In the genomic region with DNA sequence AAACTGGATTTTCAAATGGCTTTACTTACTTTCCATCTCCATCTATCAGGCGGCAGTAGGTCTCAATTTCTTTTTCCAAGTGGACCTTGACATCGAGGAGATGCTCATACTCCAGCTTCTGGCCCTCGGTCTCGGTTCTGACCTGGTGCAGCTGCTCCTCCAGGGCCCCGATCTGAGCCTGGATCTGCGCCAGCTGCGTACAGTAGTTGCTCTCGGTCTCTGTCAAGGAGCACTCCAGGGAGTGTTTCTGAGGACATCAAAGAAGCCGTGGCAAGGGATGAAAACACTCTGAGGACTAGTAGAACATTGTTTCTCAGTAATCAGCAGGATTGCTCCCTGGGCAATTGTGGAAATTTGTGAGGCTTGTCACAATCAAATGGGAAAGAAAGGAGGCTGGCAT, we compare ENCODE assay signal across 18 cellular contexts. TPM values are rescaled to one million over a fixed set of nuclear protein-coding genes. Genes with fewer than 3 reads are reported as not detected.
DNase-seq lines count a peak whose midpoint lies in the region; ATAC-seq and TF ChIP-seq lines count a peak whose summit lies in the region.
"Had no signal": no experiment of that assay in that cellular context is flagged by ENCODE, and none has a peak within 500 bp of the region (broad histone marks: within the 10 kb centered on the region; RNA-seq: fewer than 3 reads in every experiment).

No MANE protein-coding gene starts in this region.

- no peaks in the 10 kb centered on the region for H3K36me3 ChIP-seq in lung (ENCODE audit: control insufficient read depth in 2 of 2, insufficient read depth in 2 of 2, low read length in 2 of 2)
- H3K36me3 ChIP-seq: SJSA1 had no signal

- H3K4me1 ChIP-seq in lung (ENCODE audit: control insufficient read depth in 2 of 2, insufficient read depth in 2 of 2, low read length in 2 of 2): no peaks in the 10 kb centered on the region
- H3K4me1 ChIP-seq: SJSA1 had no signal

- DNase-seq in DMS79 (lab: John Stamatoyannopoulos, UW) (peak; percentile 86), DMS79 treated with DMSO at 0.1 percent for 48 hours (lab: John Stamatoyannopoulos, UW) (peak; percentile 86), NCI-H510A (lab: John Stamatoyannopoulos, UW) (peak; percentile 45), lung (ENCODE audit: low spot score) (peak; percentile 50), activated gamma-delta T cell (lab: John Stamatoyannopoulos, UW) (no peak), ACHN (no peak)
- DNase-seq: C1 segment of cervical spinal cord; CD8-positive, alpha-beta T cell; IMR-90; NCI-H1105; NCI-H2029 treated with DMSO at 0.1 percent for 48 hours; NCI-H524; NCI-H82; T-helper 1 cell had no signal

- WGBS in lung, 2 donors: 59 to 75% methylated on average over 9 of the region's 9 CpGs

- no peak for ATAC-seq in lung (ENCODE audit: insufficient read depth, low FRiP score)
- ATAC-seq in GM19023 (IDR thresholded peaks at IDR 0.05; ENCODE audit: unreplicated experiment): no peak
- ATAC-seq: CD8-positive, alpha-beta T cell; Right ventricle myocardium inferior had no signal

- no peaks in the 10 kb centered on the region for H3K27me3 ChIP-seq in lung (ENCODE audit: control insufficient read depth, insufficient read depth)

- H3K4me3 ChIP-seq in lung: no peak overlapping the region
- H3K4me3 ChIP-seq: SJSA1 had no signal

- H3K27ac ChIP-seq in lung (ENCODE audit: low read depth in 1 of 2, low read length in 1 of 2): no peak overlapping the region
- H3K27ac ChIP-seq: SJSA1 had no signal

- H3K9me3 ChIP-seq in lung (ENCODE audit: control insufficient read depth in 2 of 2, insufficient read depth in 1 of 2, low read length in 1 of 2): no peaks in the 10 kb centered on the region
- H3K9me3 ChIP-seq: SJSA1 had no signal

- in situ Hi-C loops in ACHN (cut with HindIII; ENCODE audit: low pct_ligation_motif_present, low pct_unique_long_range_greater_than_20kb, low sequenced_read_pairs): loop anchor here (25.0 kb wide), 1 partner anchor 181 kb away; no protein-coding TSS in a partner anchor

- no peak for TF ChIP-seq CTCF in lung (IDR thresholded peaks at IDR 0.05; ENCODE audit: control extremely low read depth, extremely low read depth)

RNA-seq across cellular contexts. Expression of a gene that starts 6.0 kb away (rescaled TPM):
- not detected for total RNA-seq in lung
- polyA plus RNA-seq in lung: not detected
- total RNA-seq: CD8-positive, alpha-beta T cell; H4; IMR-90; Right ventricle myocardium inferior; SJSA1 had no signal
- polyA plus RNA-seq: IMR-90 had no signal

RNA-seq across cellular contexts. Expression of a gene that starts 11.4 kb away (rescaled TPM):
- under 1 TPM; 0.14 to 0.71 TPM for total RNA-seq in lung
- polyA plus RNA-seq in lung: 1 to 10 TPM in 1 of 2 donors, under 1 TPM in 1; 0.39 to 1.5 TPM
- total RNA-seq: CD8-positive, alpha-beta T cell; H4; IMR-90; Right ventricle myocardium inferior; SJSA1 had no signal
- polyA plus RNA-seq: IMR-90 had no signal

RNA-seq across cellular contexts. Expression of a gene that starts 21.8 kb away (rescaled TPM):
- total RNA-seq in lung: not detected
- polyA plus RNA-seq in lung: not detected
- total RNA-seq: CD8-positive, alpha-beta T cell; H4; IMR-90; Right ventricle myocardium inferior; SJSA1 had no signal
- polyA plus RNA-seq: IMR-90 had no signal

RNA-seq across cellular contexts. Expression of a gene that starts 28.6 kb away (rescaled TPM):
- 10 to 100 TPM in 1 of 2 donors, 1 to 10 TPM in 1; 4.6 to 34.7 TPM for total RNA-seq in lung
- 10 to 100 TPM; 21.0 to 60.6 TPM for polyA plus RNA-seq in lung

RNA-seq across cellular contexts. Expression of a gene that starts 38.7 kb away (rescaled TPM):
- total RNA-seq in lung: not detected
- polyA plus RNA-seq in lung: not detected
- total RNA-seq: CD8-positive, alpha-beta T cell; H4; IMR-90; Right ventricle myocardium inferior; SJSA1 had no signal
- polyA plus RNA-seq: IMR-90 had no signal

Comparison
In these comparisons a context has a peak if more than half of its experiments do, and no peak if none do; other contexts are left out.
1. DNase-seq: peak in DMS79 (single experiment), DMS79 treated with DMSO at 0.1 percent for 48 hours (single experiment), NCI-H510A (single experiment) and lung (single experiment); none in activated gamma-delta T cell (single experiment) and ACHN (single experiment).